ENCODE assay signal across 25 cellular contexts in genomic region chr2:200022511-200022910, GRCh38.
"Had no signal": no experiment of that assay in that cellular context is flagged by ENCODE, and none has a peak within 500 bp of the region (broad histone marks: within the 10 kb centered on the region; RNA-seq: fewer than 3 reads in every experiment).

No MANE protein-coding gene starts in this region.

- H3K36me3 ChIP-seq: neural progenitor cell, ovary, right lobe of liver, sigmoid colon, stomach, tibial nerve, upper lobe of left lung, vagina had no signal

- H3K27me3 ChIP-seq: neural progenitor cell, ovary, right lobe of liver, sigmoid colon, stomach, testis, tibial nerve, upper lobe of left lung, vagina had no signal

- H3K4me3 ChIP-seq: neural progenitor cell, ovary, psoas muscle, right lobe of liver, sigmoid colon, stomach, testis, tibial nerve, upper lobe of left lung, vagina had no signal

- H3K79me2 ChIP-seq: parathyroid adenoma had no signal

- H3K9me3 ChIP-seq: ovary, psoas muscle, right lobe of liver, sigmoid colon, testis, tibial nerve, upper lobe of left lung, vagina had no signal

- H3K9ac ChIP-seq: neural progenitor cell, parathyroid adenoma had no signal

- ATAC-seq: natural killer cell; psoas muscle; right lobe of liver; stimulated activated effector memory CD8-positive, alpha-beta T cell treated with anti-CD3 and anti-CD28 coated beads, Interleukin-12 subunit alpha, Interleukin-12 subunit beta, amount 100 ng/mL, for 72 hours; stimulated activated naive B cell treated with anti-CD40 and anti-IgM and Interleukin-4, amounts not matched to agents 10 μg/mL and 1 μg/mL and 100 μg/mL, for 72 hours had no signal

- H3K27ac ChIP-seq: neural progenitor cell, ovary, parathyroid adenoma, psoas muscle, right lobe of liver, sigmoid colon, stomach, testis, tibial nerve, upper lobe of left lung, vagina had no signal

- H3K4me1 ChIP-seq: neural progenitor cell, parathyroid adenoma, psoas muscle, right lobe of liver, stomach, testis, tibial nerve, upper lobe of left lung, vagina had no signal

- H3K4me2 ChIP-seq: neural progenitor cell had no signal

- DNase-seq: natural killer cell; occipital lobe; ovary; posterior cingulate gyrus; psoas muscle; right cardiac atrium; right lobe of liver; sigmoid colon; small intestine; stimulated activated CD4-positive, alpha-beta T cell treated with anti-CD3 and anti-CD28 coated beads, Interleukin-15, amount 100 ng/mL, for 24 hours; stimulated activated CD4-positive, alpha-beta T cell treated with anti-CD3 and anti-CD28 coated beads, Interleukin-2, amount 100 ng/mL, for 24 hours; stimulated activated CD4-positive, alpha-beta T cell treated with anti-CD3 and anti-CD28 coated beads, Interleukin-2, amount 100 ng/mL, for 48 hours; stimulated activated CD4-positive, alpha-beta T cell treated with anti-CD3 and anti-CD28 coated beads, Interleukin-4, amount 100 ng/mL, for 24 hours; stimulated activated naive B cell treated with anti-CD40 and anti-IgM and Interleukin-4, amounts not matched to agents 10 μg/mL and 1 μg/mL and 100 μg/mL, for 72 hours; stimulated activated naive CD4-positive, alpha-beta T cell treated with Interleukin-2 at 50 U/mL for 16 hours; stomach; testis; trophoblast cell; upper lobe of left lung had no signal

- FAIRE-seq: small intestine, urothelium cell line had no signal

- H2AFZ ChIP-seq: neural progenitor cell, parathyroid adenoma had no signal
